In genomic region chr13:35618565-35619083, GRCh38 we compare ENCODE assay signal across 23 cellular contexts.
"Had no signal": no experiment of that assay in that cellular context is flagged by ENCODE, and none has a peak within 500 bp of the region (broad histone marks: within the 10 kb centered on the region; RNA-seq: fewer than 3 reads in every experiment).

No MANE protein-coding gene starts in this region.

- H3K4me3 ChIP-seq: MG63, SJCRH30, SK-N-MC had no signal

- H3K36me3 ChIP-seq: MG63, SJCRH30 had no signal

- H3K9me3 ChIP-seq: MG63, SJCRH30 had no signal

- H3K27me3 ChIP-seq: MG63, SJCRH30 had no signal

- ATAC-seq: HepG2, Panc1, PC-3, Right ventricle myocardium inferior had no signal

- DNase-seq: IMR-90, Karpas-422, KG1, MG63, NCI-H1092 treated with DMSO at 0.1 percent for 48 hours, NCI-H1436, NCI-H187, NCI-H2029, NCI-H2081 treated with DMSO at 0.1 percent for 48 hours, NCI-H2171, NCI-H226, NCI-H446, NCI-H510A, NCI-H524 treated with DMSO at 0.1 percent for 48 hours, NCI-H69, NCI-H774, PC-3, SHP77 treated with DMSO at 0.1 percent for 48 hours, SJCRH30 had no signal

- H3K27ac ChIP-seq: SJCRH30, SK-N-MC had no signal
